In genomic region chr22:27298387-27299141, GRCh38 we compare ENCODE assay signal across 18 cellular contexts.
DNase-seq lines count a peak whose midpoint lies in the region; FAIRE-seq and TF ChIP-seq lines count a peak whose summit lies in the region.
"Had no signal": no experiment of that assay in that cellular context is flagged by ENCODE, and none has a peak within 500 bp of the region (broad histone marks: within the 10 kb centered on the region; RNA-seq: fewer than 3 reads in every experiment).

No MANE protein-coding gene starts in this region.

- no peaks in the 10 kb centered on the region for H3K27me3 ChIP-seq in BLaER1 treated with 17β-estradiol and CSF1 and Interleukin-3, amounts not matched to agents 10 nM and 100 nM
- H3K27me3 ChIP-seq in HUES6 (ENCODE audit: control insufficient read depth, insufficient read depth, low read length), result peaks cover 18% of the 10 kb centered on the region
- no peaks in the 10 kb centered on the region for H3K27me3 ChIP-seq in endodermal cell (ENCODE audit: control insufficient read depth, insufficient read depth, low read length, poor library complexity, severe bottlenecking)
- no peaks in the 10 kb centered on the region for H3K27me3 ChIP-seq in neuron (ENCODE audit: insufficient read depth, low read length)
- peaks cover 0 to 50% (median 0%) of the 10 kb centered on the region in 4 donors for H3K27me3 ChIP-seq in esophagus squamous epithelium

- H3K4me3 ChIP-seq in BLaER1 treated with 17β-estradiol and CSF1 and Interleukin-3, amounts not matched to agents 10 nM and 100 nM, result no peak overlapping the region
- H3K4me3 ChIP-seq in HUES6 (ENCODE audit: low read depth, low read length) (peak overlapping the region; percentile 47), endodermal cell (ENCODE audit: low read length) (no peak overlapping the region), neuron (ENCODE audit: low read length) (peak overlapping the region; percentile 31), esophagus squamous epithelium (peak overlapping the region in 2 of 4 donors; percentile 7 to 43)
- H3K4me3 ChIP-seq: colonic mucosa had no signal

- no peak overlapping the region for H3K9ac ChIP-seq in BLaER1 treated with 17β-estradiol and CSF1 and Interleukin-3, amounts not matched to agents 10 nM and 100 nM
- H3K9ac ChIP-seq in HUES6 (ENCODE audit: low read length) (no peak overlapping the region), endodermal cell (ENCODE audit: extremely low read depth, low read length, poor library complexity, severe bottlenecking) (no peak overlapping the region)
- H3K9ac ChIP-seq: parathyroid adenoma had no signal

- no peak for FAIRE-seq in H54 (lab: Jason Lieb, UNC)
- FAIRE-seq: D721Med, frontal cortex had no signal

- H3K36me3 ChIP-seq in BLaER1 treated with 17β-estradiol and CSF1 and Interleukin-3, amounts not matched to agents 10 nM and 100 nM, result no peaks in the 10 kb centered on the region
- H3K36me3 ChIP-seq in HUES6 (ENCODE audit: control insufficient read depth, insufficient read depth, low read length) (no peaks in the 10 kb centered on the region), endodermal cell (ENCODE audit: control insufficient read depth, insufficient read depth, low read length) (no peaks in the 10 kb centered on the region), neuron (ENCODE audit: insufficient read depth, low read length) (no peaks in the 10 kb centered on the region), esophagus squamous epithelium (no peaks in the 10 kb centered on the region)
- H3K36me3 ChIP-seq: colonic mucosa had no signal

- intact Hi-C loops in esophagus squamous epithelium (cut with DNase I), result no loop called here

- no peaks in the 10 kb centered on the region for H3K36me3 Mint-ChIP-seq in endodermal cell (ENCODE audit: low read depth)

- H3K4me1 ChIP-seq in BLaER1 treated with 17β-estradiol and CSF1 and Interleukin-3, amounts not matched to agents 10 nM and 100 nM, result peaks cover 16 to 21% (median 19%) of the 10 kb centered on the region in 10 experiments; a peak in 18 of 20 replicates
- peaks cover 33% of the 10 kb centered on the region for H3K4me1 ChIP-seq in HUES6 (ENCODE audit: control insufficient read depth, insufficient read depth, low read length)
- H3K4me1 ChIP-seq in endodermal cell (ENCODE audit: control insufficient read depth, insufficient read depth, low read length), result peaks cover 5% of the 10 kb centered on the region
- peaks cover 59% of the 10 kb centered on the region for H3K4me1 ChIP-seq in neuron (ENCODE audit: insufficient read depth, low read length)
- H3K4me1 ChIP-seq in esophagus squamous epithelium, result peaks cover 0 to 7% (median 0%) of the 10 kb centered on the region in 3 donors
- H3K4me1 ChIP-seq: colonic mucosa, parathyroid adenoma had no signal

- DNase-seq in endodermal cell (no peak), H54 (ENCODE audit: insufficient read length, low spot score) (no peak), esophagus squamous epithelium (lab: John Stamatoyannopoulos, UW) (no peak), NCI-H510A treated with DMSO at 0.1 percent for 48 hours (lab: John Stamatoyannopoulos, UW) (no peak), pons (ENCODE audit: low spot score) (no peak)
- DNase-seq: activated CD4-positive, alpha-beta T cell treated with anti-CD3 and anti-CD28 coated beads, Interleukin-2, amount 50 U/mL, for 1 hour; activated naive CD4-positive, alpha-beta T cell; aorta; colonic mucosa; NCI-H1436; stimulated activated CD4-positive, alpha-beta T cell treated with anti-CD3 and anti-CD28 coated beads, Interleukin-4, amount 100 ng/mL, for 1 hour; substantia nigra had no signal

- TF ChIP-seq CTCF in endodermal cell (conservative IDR thresholded peaks at IDR 0.05), result no peak
- TF ChIP-seq CTCF in esophagus squamous epithelium (IDR thresholded peaks at IDR 0.05), result no peak

- peak overlapping the region; percentile 35 for H3K4me3 Mint-ChIP-seq in endodermal cell

- H3K27ac ChIP-seq in BLaER1 treated with 17β-estradiol and CSF1 and Interleukin-3, amounts not matched to agents 10 nM and 100 nM, result no peak overlapping the region
- H3K27ac ChIP-seq in HUES6 (ENCODE audit: low read depth, low read length) (no peak overlapping the region), endodermal cell (ENCODE audit: low read depth, low read length) (peak overlapping the region; percentile 25), esophagus squamous epithelium (no peak overlapping the region)
- H3K27ac ChIP-seq: colonic mucosa, parathyroid adenoma had no signal

- H3K9me3 Mint-ChIP-seq in endodermal cell, result no peaks in the 10 kb centered on the region

- peaks cover 8% of the 10 kb centered on the region for H3K4me1 Mint-ChIP-seq in endodermal cell

- no peak overlapping the region for H3K27ac Mint-ChIP-seq in endodermal cell

- H3K27me3 Mint-ChIP-seq in endodermal cell (ENCODE audit: insufficient read depth), result peaks cover 33% of the 10 kb centered on the region

- TF ChIP-seq POLR2A in H54 (IDR thresholded peaks at IDR 0.05; ENCODE audit: low read depth, low read length) (no peak), esophagus squamous epithelium (IDR thresholded peaks at IDR 0.05) (no peak)

- peak overlapping the region; percentile 17 to 45 (median 39); a peak in 19 of 22 replicates for H3K4me2 ChIP-seq in BLaER1 treated with 17β-estradiol and CSF1 and Interleukin-3, amounts not matched to agents 10 nM and 100 nM

- no peaks in the 10 kb centered on the region for H3K9me3 ChIP-seq in BLaER1 treated with 17β-estradiol and CSF1 and Interleukin-3, amounts not matched to agents 10 nM and 100 nM (replicated peaks in 1 of 11)
- H3K9me3 ChIP-seq in HUES6 (ENCODE audit: control insufficient read depth, insufficient read depth, low read depth, low read length) (no peaks in the 10 kb centered on the region), endodermal cell (ENCODE audit: control insufficient read depth, low read length) (no peaks in the 10 kb centered on the region), neuron (ENCODE audit: low read length) (no peaks in the 10 kb centered on the region), esophagus squamous epithelium (no peaks in the 10 kb centered on the region)
- H3K9me3 ChIP-seq: colonic mucosa had no signal

- H4K20me1 ChIP-seq in BLaER1 treated with 17β-estradiol and CSF1 and Interleukin-3, amounts not matched to agents 10 nM and 100 nM, result no peaks in the 10 kb centered on the region

- 54 to 63% methylated on average over 10 to 11 of the region's 11 CpGs for whole genome bisulfite sequencing in endodermal cell (ENCODE audit: insufficient coverage in 1 of 2, insufficient read length in 1 of 2), 2 experiments
- WGBS in esophagus squamous epithelium, 2 donors, result 38 to 54% methylated on average over 9 to 11 of the region's 11 CpGs

- H2AFZ ChIP-seq in neuron (ENCODE audit: low read depth, low read length), result peak overlapping the region; percentile 41

Comparison
In these comparisons a context has a peak if more than half of its experiments do, and no peak if none do; other contexts are left out.
1. H3K4me3 ChIP-seq: peak in HUES6 (single experiment) and neuron (single experiment); none in BLaER1 treated with 17β-estradiol and CSF1 and Interleukin-3, amounts not matched to agents 10 nM and 100 nM (0 of 10) and endodermal cell (single experiment).